ENCODE assay signal across 14 cellular contexts in the genomic region with DNA sequence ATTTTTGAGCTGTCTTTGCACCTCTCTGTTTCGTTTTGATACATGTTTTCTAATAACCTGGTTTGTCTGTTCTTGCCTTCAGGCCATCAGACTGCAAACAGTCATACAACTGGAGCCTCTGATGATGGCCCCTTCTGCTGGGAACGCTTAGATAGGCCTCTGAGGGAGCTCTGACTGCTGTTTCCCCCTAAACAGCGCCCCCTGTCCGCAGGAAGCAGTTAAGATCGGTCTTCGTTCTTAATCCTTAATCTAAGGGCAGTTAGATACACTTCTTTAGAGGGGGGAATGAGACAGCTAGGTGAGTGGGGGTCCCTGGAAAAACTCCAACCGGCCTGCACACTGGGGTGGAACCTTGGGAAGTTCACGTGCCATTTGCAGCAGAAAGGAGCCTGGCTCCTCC.
DNase-seq lines count a peak whose midpoint lies in the region; FAIRE-seq and TF ChIP-seq lines count a peak whose summit lies in the region.
"Had no signal": no experiment of that assay in that cellular context is flagged by ENCODE, and none has a peak within 500 bp of the region (broad histone marks: within the 10 kb centered on the region; RNA-seq: fewer than 3 reads in every experiment).

No MANE protein-coding gene starts in this region.

- no peak overlapping the region for H3K23ac ChIP-seq in H1 (ENCODE audit: insufficient read length)

- POLR2A ChIA-PET in H1 (lab: Charles Lee; ENCODE audit: partially characterized antibody): no interaction called here

- no peaks in the 10 kb centered on the region for H3K4me1 ChIP-seq in H1 (replicated peaks in 1 of 4; ENCODE audit: control insufficient read depth in 3 of 4, insufficient read depth in 4 of 4, low read length in 3 of 4)
- H3K4me1 ChIP-seq: SJSA1 had no signal

- no peak overlapping the region for H4K8ac ChIP-seq in H1 (ENCODE audit: extremely low read depth, insufficient read depth, low read length)

- no peak overlapping the region for H3K4me2 ChIP-seq in H1 (ENCODE audit: insufficient read depth in 1 of 2, low read depth in 2 of 2, low read length in 2 of 2)

- H2AK5ac ChIP-seq in H1 (ENCODE audit: low read depth, low read length): no peak overlapping the region

- H4K5ac ChIP-seq in H1 (ENCODE audit: insufficient read length, low read depth, low read length): no peak overlapping the region

- TF ChIP-seq POLR2A in NB4 (IDR thresholded peaks at IDR 0.05; ENCODE audit: extremely low read depth, insufficient read length) (no peak), H1 (IDR thresholded peaks at IDR 0.05; ENCODE audit: control extremely low read depth in 1 of 2, low read depth in 2 of 2, low read length in 2 of 2) (no peak)

- H2BK20ac ChIP-seq in H1 (ENCODE audit: low read length): no peak overlapping the region

- no peak overlapping the region for H3K18ac ChIP-seq in H1 (ENCODE audit: extremely low read depth, low read length)

- peak overlapping the region; percentile 94 for H2AFZ ChIP-seq in H1 (ENCODE audit: low read length)

- H2BK12ac ChIP-seq in H1 (ENCODE audit: low read depth, low read length): no peak overlapping the region

- 23% methylated on average over 8 of the region's 8 CpGs; no CpG with 5 or more reads in 1 of the 2 experiments for WGBS in H1 (ENCODE audit: extremely low coverage in 1 of 2, insufficient coverage in 1 of 2, insufficient read length in 1 of 2, insufficient replicate concordance in 2 of 2, low coverage in 1 of 2, low lambda C conversion rate in 2 of 2, missing lambda C conversion rate in 1 of 2), 2 experiments

- no peak overlapping the region for H3K56ac ChIP-seq in H1 (replicated peaks; ENCODE audit: insufficient read length, low read depth, low read length)

- no peaks in the 10 kb centered on the region for H3K36me3 ChIP-seq in H1 (ENCODE audit: control insufficient read depth in 2 of 4, insufficient read depth in 4 of 4, low read length in 3 of 4)
- H3K36me3 ChIP-seq: SJSA1 had no signal

- no peak overlapping the region for H4K91ac ChIP-seq in H1 (replicated peaks; ENCODE audit: insufficient read length, low read length)

- H2BK5ac ChIP-seq in H1 (ENCODE audit: low read depth, low read length): no peak overlapping the region

- CTCF ChIA-PET in H1 (lab: Charles Lee; ENCODE audit: partially characterized antibody): interaction anchor here (0.6 to 3.8 kb wide), 29 partner anchors 9 to 1244 kb away, joined by 3 to 25 read pairs (median 3); no protein-coding TSS in a partner anchor

- H3K4ac ChIP-seq in H1 (replicated peaks; ENCODE audit: insufficient read length, low read depth, low read length): no peak overlapping the region

- no peak overlapping the region for H3K27ac ChIP-seq in H1 (ENCODE audit: low read depth, low read length)
- H3K27ac ChIP-seq: SJSA1 had no signal

- H2BK120ac ChIP-seq in H1 (replicated peaks; ENCODE audit: low read depth, low read length): no peak overlapping the region

- TF ChIP-seq EP300 in H1 (IDR thresholded peaks at IDR 0.05; ENCODE audit: borderline replicate concordance in 1 of 2, low read depth in 2 of 2, low read length in 2 of 2): no peak

- H3K9ac ChIP-seq in H1 (replicated peaks in 1 of 4; ENCODE audit: extremely low read depth in 1 of 4, low read depth in 3 of 4, low read length in 3 of 4): no peak overlapping the region

- DNase-seq in DMS 273 (lab: John Stamatoyannopoulos, UW; ENCODE audit: unreplicated experiment) (peak; percentile 24), DMS 273 treated with DMSO at 0.1 percent for 48 hours (lab: John Stamatoyannopoulos, UW) (no peak), NB4 (ENCODE audit: low read depth) (peak; percentile 37), H1 (ENCODE audit: low read depth in 1 of 2, low spot score in 2 of 2) (peak in 1 of 2 experiments; percentile 74), retinal pigment epithelial cell (ENCODE audit: low read depth) (no peak), RCC 7860 (ENCODE audit: low spot score) (no peak)
- DNase-seq in stimulated activated naive CD4-positive, alpha-beta T cell (lab: John Stamatoyannopoulos, UW): no peak
- DNase-seq in activated CD4-positive, alpha-beta T cell treated with anti-CD3 and anti-CD28 coated beads, Interleukin-2, amount 50 U/mL, for 4 hours: no peak
- DNase-seq: activated naive CD4-positive, alpha-beta T cell; NCI-H1694; NCI-H526 treated with DMSO at 0.1 percent for 48 hours had no signal

- FAIRE-seq in H1 (lab: Jason Lieb, UNC) (peak; percentile 62), RCC 7860 (lab: Jason Lieb, UNC) (no peak)
- FAIRE-seq: TTC549 had no signal

- H3K23me2 ChIP-seq in H1 (ENCODE audit: low read depth, low read length): no peaks in the 10 kb centered on the region

- TF ChIP-seq RAD21 in H1 (IDR thresholded peaks at IDR 0.05 in 1 of 2, conservative IDR thresholded peaks at IDR 0.05 in 1 of 2; ENCODE audit: low read depth in 2 of 2, low read length in 2 of 2): peak; percentile 68 to 71

- H3K4me3 ChIP-seq in NB4 (ENCODE audit: low read depth, low read length): no peak overlapping the region
- H3K4me3 ChIP-seq in H1 (ENCODE audit: extremely low read depth in 1 of 4, insufficient read depth in 2 of 4, low read depth in 3 of 4, low read length in 4 of 4): no peak overlapping the region
- H3K4me3 ChIP-seq in retinal pigment epithelial cell (ENCODE audit: low read length): no peak overlapping the region
- H3K4me3 ChIP-seq: lung, SJSA1 had no signal

- no peaks in the 10 kb centered on the region for H3K79me2 ChIP-seq in H1 (ENCODE audit: control insufficient read depth in 1 of 2, insufficient read depth in 2 of 2, low read length in 2 of 2)

- no peaks in the 10 kb centered on the region for H3K9me3 ChIP-seq in H1 (ENCODE audit: insufficient read depth in 2 of 2, low read depth in 1 of 2, low read length in 1 of 2)
- H3K9me3 ChIP-seq: SJSA1 had no signal

- no peaks in the 10 kb centered on the region for H3K27me3 ChIP-seq in H1 (replicated peaks in 1 of 4; ENCODE audit: control insufficient read depth in 3 of 4, extremely low read depth in 1 of 4, insufficient read depth in 3 of 4, low read length in 3 of 4)
- H3K27me3 ChIP-seq: SJSA1 had no signal

- peak; percentile 44 for TF ChIP-seq CTCF in NB4 (IDR thresholded peaks at IDR 0.05; ENCODE audit: low read depth, low read length)
- peak; percentile 67 to 84 (median 79) for TF ChIP-seq CTCF in H1 (IDR thresholded peaks at IDR 0.05; ENCODE audit: control extremely low read depth in 1 of 3, insufficient read depth in 1 of 3, low read depth in 1 of 3, low read length in 3 of 3)
- TF ChIP-seq CTCF in retinal pigment epithelial cell (conservative IDR thresholded peaks at IDR 0.05; ENCODE audit: low read depth, low read length): peak; percentile 18

- no peaks in the 10 kb centered on the region for H4K20me1 ChIP-seq in H1 (replicated peaks in 1 of 2; ENCODE audit: control insufficient read depth in 1 of 2, insufficient read depth in 2 of 2, low read length in 2 of 2)

- no peak overlapping the region for H2BK15ac ChIP-seq in H1 (ENCODE audit: low read length)

- H3K14ac ChIP-seq in H1 (ENCODE audit: insufficient read length): no peak overlapping the region

- H3K79me1 ChIP-seq in H1 (ENCODE audit: low read depth, low read length): no peaks in the 10 kb centered on the region

TF ChIP-seq in H1, 55 proteins besides CTCF, POLR2A, EP300 and RAD21:
- TF ChIP-seq SIN3A (conservative IDR thresholded peaks at IDR 0.05 in 1 of 2, IDR thresholded peaks at IDR 0.05 in 1 of 2; ENCODE audit: low read depth in 1 of 2, low read length in 2 of 2) (no peak), SAP30 (IDR thresholded peaks at IDR 0.05; ENCODE audit: insufficient read depth, insufficient replicate concordance, low read length) (no peak), CEBPB (IDR thresholded peaks at IDR 0.05; ENCODE audit: low read depth, low read length) (no peak), KDM4A (IDR thresholded peaks at IDR 0.05; ENCODE audit: low read depth, low read length, severe bottlenecking) (no peak), HDAC6 (IDR thresholded peaks at IDR 0.05; ENCODE audit: low read depth, low read length) (no peak), JUN (IDR thresholded peaks at IDR 0.05; ENCODE audit: low read depth, low read length) (no peak), TAF7 (optimal IDR thresholded peaks at IDR 0.05; ENCODE audit: borderline replicate concordance, low read depth, low read length) (no peak), EGR1 (IDR thresholded peaks at IDR 0.05; ENCODE audit: borderline replicate concordance, low read depth, low read length) (no peak), NRF1 (IDR thresholded peaks at IDR 0.05; ENCODE audit: low read depth, low read length) (no peak), BCL11A (IDR thresholded peaks at IDR 0.05; ENCODE audit: low read depth in 2 of 2, low read length in 2 of 2) (no peak), TEAD4 (IDR thresholded peaks at IDR 0.05; ENCODE audit: low read depth, low read length) (no peak), GABPA (IDR thresholded peaks at IDR 0.05; ENCODE audit: borderline replicate concordance, insufficient read depth, low read length) (no peak), TAF1 (IDR thresholded peaks at IDR 0.05; ENCODE audit: low read depth, low read length) (no peak)
- TF ChIP-seq, protein P1, sequence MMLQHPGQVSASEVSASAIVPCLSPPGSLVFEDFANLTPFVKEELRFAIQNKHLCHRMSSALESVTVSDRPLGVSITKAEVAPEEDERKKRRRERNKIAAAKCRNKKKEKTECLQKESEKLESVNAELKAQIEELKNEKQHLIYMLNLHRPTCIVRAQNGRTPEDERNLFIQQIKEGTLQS (IDR thresholded peaks at IDR 0.05; ENCODE audit: insufficient read depth, low read depth, low read length): no peak
- TF ChIP-seq, protein P2, sequence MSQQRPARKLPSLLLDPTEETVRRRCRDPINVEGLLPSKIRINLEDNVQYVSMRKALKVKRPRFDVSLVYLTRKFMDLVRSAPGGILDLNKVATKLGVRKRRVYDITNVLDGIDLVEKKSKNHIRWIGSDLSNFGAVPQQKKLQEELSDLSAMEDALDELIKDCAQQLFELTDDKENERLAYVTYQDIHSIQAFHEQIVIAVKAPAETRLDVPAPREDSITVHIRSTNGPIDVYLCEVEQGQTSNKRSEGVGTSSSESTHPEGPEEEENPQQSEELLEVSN (IDR thresholded peaks at IDR 0.05): no peak

Comparison
In these comparisons a context has a peak if more than half of its experiments do, and no peak if none do; other contexts are left out.
1. DNase-seq: peak in DMS 273 (single experiment) and NB4 (single experiment); none in DMS 273 treated with DMSO at 0.1 percent for 48 hours (single experiment), retinal pigment epithelial cell (single experiment), RCC 7860 (single experiment), stimulated activated naive CD4-positive, alpha-beta T cell (0 of 6) and activated CD4-positive, alpha-beta T cell treated with anti-CD3 and anti-CD28 coated beads, Interleukin-2, amount 50 U/mL, for 4 hours (0 of 2).
2. CTCF ChIP-seq: peak in every context shown above with its lines; median percentile 79 in H1; 44 in NB4; 18 in retinal pigment epithelial cell.